ENCODE assay signal across 8 cellular contexts in genomic region chrX:48521353-48522243, GRCh38. TPM values are rescaled to one million over a fixed set of nuclear protein-coding genes. Genes with fewer than 3 reads are reported as not detected.
A peak's percentile ranks its signal among the peaks of the same experiment; 100 is the strongest.
DNase-seq lines count a peak whose midpoint lies in the region; ATAC-seq and TF ChIP-seq lines count a peak whose summit lies in the region.

Gene EBP, plus strand, starts transcription at chrX:48521808. Its CDS starts 1,964 bp downstream, at chrX:48523772.

- peaks cover 30% of the 10 kb centered on the region for H3K4me1 Mint-ChIP-seq in activated naive CD4-positive, alpha-beta T cell treated with anti-CD3 and anti-CD28 coated beads, Interleukin-2, amount 50 U/mL, for 24 hours

- peaks cover 4% of the 10 kb centered on the region for H3K36me3 Mint-ChIP-seq in activated naive CD4-positive, alpha-beta T cell treated with anti-CD3 and anti-CD28 coated beads, Interleukin-2, amount 50 U/mL, for 24 hours

- H3K4me2 ChIP-seq in osteoblast (ENCODE audit: insufficient read depth, low read length), result peak within 1 kb of the TSS; percentile 85

- CTCF ChIA-PET in GM10248 (lab: Yijun Ruan, JAX), result no interaction called here

- H3K4me3 Mint-ChIP-seq in activated naive CD4-positive, alpha-beta T cell treated with anti-CD3 and anti-CD28 coated beads, Interleukin-2, amount 50 U/mL, for 24 hours, result peak within 1 kb of the TSS; percentile 88

- H3K9me3 ChIP-seq in osteoblast (ENCODE audit: low read depth, low read length), result no peaks in the 10 kb centered on the region
- H3K9me3 ChIP-seq in testis, result no peaks in the 10 kb centered on the region

- no peaks in the 10 kb centered on the region for H4K20me1 ChIP-seq in osteoblast (ENCODE audit: insufficient read depth, low read length)

- intact Hi-C loops in testis (cut with DNase I; ENCODE audit: low total_unique reads), result no loop called here

- H3K27ac Mint-ChIP-seq in activated naive CD4-positive, alpha-beta T cell treated with anti-CD3 and anti-CD28 coated beads, Interleukin-2, amount 50 U/mL, for 24 hours, result peak within 1 kb of the TSS; percentile 94

- peak; percentile 97 for ATAC-seq in HG02623 (IDR thresholded peaks at IDR 0.05; ENCODE audit: unreplicated experiment)

- peaks cover 11% of the 10 kb centered on the region for H3K79me2 ChIP-seq in osteoblast (ENCODE audit: insufficient read depth, low read length)

- H3K4me1 ChIP-seq in osteoblast (ENCODE audit: insufficient read depth, low read length) (no peaks in the 10 kb centered on the region), testis (peaks cover 3% of the 10 kb centered on the region)

- H3K9me3 Mint-ChIP-seq in activated naive CD4-positive, alpha-beta T cell treated with anti-CD3 and anti-CD28 coated beads, Interleukin-2, amount 50 U/mL, for 24 hours, result peaks cover 4% of the 10 kb centered on the region

- H3K36me3 ChIP-seq in osteoblast (ENCODE audit: insufficient read depth, low read length) (peaks cover 10% of the 10 kb centered on the region), testis (ENCODE audit: low read depth, missing control alignments) (no peaks in the 10 kb centered on the region)

- TF ChIP-seq CTCF in GM10248 (IDR thresholded peaks at IDR 0.05; ENCODE audit: control extremely low read depth, extremely low read depth, low read depth, missing control alignments) (no peak), osteoblast (IDR thresholded peaks at IDR 0.05; ENCODE audit: extremely low read depth, low read depth, low read length) (no peak), testis (IDR thresholded peaks at IDR 0.05) (no peak)

- peak within 1 kb of the TSS; percentile 72 for H2AFZ ChIP-seq in osteoblast (ENCODE audit: low read length)

- 2% methylated on average over 17 to 24 of the region's 66 CpGs for WGBS in testis, 2 donors

- H3K4me3 ChIP-seq in osteoblast (ENCODE audit: insufficient read depth, low read length), result peak within 1 kb of the TSS; percentile 77
- peak within 1 kb of the TSS; percentile 58 to 65 for H3K4me3 ChIP-seq in testis

- POLR2A ChIA-PET in GM10248 (lab: Yijun Ruan, JAX), result interaction anchor here (1.2 to 1.5 kb wide), 2 partner anchors 18 to 53 kb away, joined by 3 to 4 read pairs; partner anchors contain the start of genes RBM3 and TBC1D25

- H3K27ac ChIP-seq in osteoblast (ENCODE audit: low read depth, low read length) (peak within 1 kb of the TSS; percentile 63), testis (peak within 1 kb of the TSS in 1 of 2 donors; percentile 59)

- DNase-seq in GM10248 (ENCODE audit: extremely low spot score) (peak; percentile 90), NCI-H1105 (lab: John Stamatoyannopoulos, UW) (peak; percentile 88), SKM-1 (lab: John Stamatoyannopoulos, UW; ENCODE audit: unreplicated experiment) (peak; percentile 61), glomerular visceral epithelial cell (ENCODE audit: extremely low spot score) (peak; percentile 92), osteoblast (ENCODE audit: insufficient read length, low spot score, missing footprints) (peak; percentile 95), testis (peak; percentile 92)

- TF ChIP-seq POLR2A in testis (IDR thresholded peaks at IDR 0.05), result no peak

- H3K27me3 ChIP-seq in osteoblast (ENCODE audit: insufficient read depth, low read length), result no peaks in the 10 kb centered on the region
- H3K27me3 ChIP-seq in testis, result no peaks in the 10 kb centered on the region

- H3K27me3 Mint-ChIP-seq in activated naive CD4-positive, alpha-beta T cell treated with anti-CD3 and anti-CD28 coated beads, Interleukin-2, amount 50 U/mL, for 24 hours, result no peaks in the 10 kb centered on the region

RNA-seq across cellular contexts. Expression of gene EBP, which starts in this region (rescaled TPM):
- total RNA-seq in osteoblast, result 45.6 and 64.8 TPM in 2 replicates
- total RNA-seq in testis, result 10 to 100 TPM; 30.4 to 61.0 TPM
- polyA plus RNA-seq in testis (ENCODE audit: insufficient read depth, low read depth, low replicate concordance), result 48.8 TPM
